ENCODE assay signal across 8 cellular contexts in genomic region chr4:150010525-150011126, GRCh38.
A peak's percentile ranks its signal among the peaks of the same experiment; 100 is the strongest.
DNase-seq lines count a peak whose midpoint lies in the region; ATAC-seq and TF ChIP-seq lines count a peak whose summit lies in the region.

No MANE protein-coding gene starts in this region.

- no peaks in the 10 kb centered on the region for H3K9me3 ChIP-seq in mammary epithelial cell (replicated peaks; ENCODE audit: insufficient read depth, low read length)
- no peaks in the 10 kb centered on the region for H3K9me3 ChIP-seq in left lung

- in situ Hi-C loops in mammary epithelial cell (cut with MboI; ENCODE audit: low sequenced_read_pairs in 2 of 2), result loop anchor here (10.0 to 25.0 kb wide), 2 partner anchors 204 to 852 kb away; no protein-coding TSS in a partner anchor

- intact Hi-C loops in activated naive CD4-positive, alpha-beta T cell treated with anti-CD3 and anti-CD28 coated beads for 36 hours (cut with micrococcal nuclease), result loop anchor here (2.0 to 10.0 kb wide), 3 partner anchors 197 to 1034 kb away; no protein-coding TSS in a partner anchor
- intact Hi-C loops in mammary epithelial cell (cut with micrococcal nuclease), result loop anchor here (1.0 to 2.0 kb wide), 5 partner anchors 68 to 856 kb away; partner anchors contain the start of gene DCLK2
- intact Hi-C loops in left lung (cut with DNase I), result no loop called here

- no peaks in the 10 kb centered on the region for H3K4me1 Mint-ChIP-seq in activated naive CD4-positive, alpha-beta T cell treated with anti-CD3 and anti-CD28 coated beads for 36 hours (ENCODE audit: low read depth)

- peak; percentile 15 for DNase-seq in activated naive CD4-positive, alpha-beta T cell treated with anti-CD3 and anti-CD28 coated beads for 36 hours
- no peak for DNase-seq in activated naive CD4-positive, alpha-beta T cell (lab: John Stamatoyannopoulos, UW)
- DNase-seq in NCI-H345 treated with DMSO at 0.1 percent for 48 hours (lab: John Stamatoyannopoulos, UW; ENCODE audit: unreplicated experiment), result peak; percentile 49
- peak; percentile 52 for DNase-seq in mammary epithelial cell
- no peak for DNase-seq in left lung
- DNase-seq in activated effector memory CD4-positive, alpha-beta T cell treated with anti-CD3 and anti-CD28 coated beads, Interleukin-2, amount 50 U/mL, for 16 hours, result no peak

- no peak overlapping the region for H3K27ac Mint-ChIP-seq in activated naive CD4-positive, alpha-beta T cell treated with anti-CD3 and anti-CD28 coated beads for 36 hours

- peaks cover 10% of the 10 kb centered on the region for H3K27me3 Mint-ChIP-seq in activated naive CD4-positive, alpha-beta T cell treated with anti-CD3 and anti-CD28 coated beads for 36 hours (ENCODE audit: low read depth)

- H3K4me3 ChIP-seq in mammary epithelial cell (replicated peaks in 1 of 3; ENCODE audit: insufficient read depth in 1 of 3, low read depth in 2 of 3, low read length in 3 of 3), result no peak overlapping the region
- H3K4me3 ChIP-seq in left lung, result no peak overlapping the region

- no peak overlapping the region for H3K9ac ChIP-seq in mammary epithelial cell (ENCODE audit: insufficient read depth, low read length)

- H3K36me3 ChIP-seq in mammary epithelial cell (ENCODE audit: insufficient read depth, low read length), result no peaks in the 10 kb centered on the region
- no peaks in the 10 kb centered on the region for H3K36me3 ChIP-seq in left lung

- H3K79me2 ChIP-seq in mammary epithelial cell (ENCODE audit: insufficient read depth, low read length), result no peaks in the 10 kb centered on the region

- no peaks in the 10 kb centered on the region for H3K36me3 Mint-ChIP-seq in activated naive CD4-positive, alpha-beta T cell treated with anti-CD3 and anti-CD28 coated beads for 36 hours (ENCODE audit: low read depth)

- peak overlapping the region; percentile 31 for H2AFZ ChIP-seq in mammary epithelial cell (ENCODE audit: low read depth, low read length)

- H4K20me1 ChIP-seq in mammary epithelial cell (ENCODE audit: insufficient read depth, low read length), result no peaks in the 10 kb centered on the region

- H3K27me3 ChIP-seq in mammary epithelial cell (ENCODE audit: insufficient read depth, low read length), result no peaks in the 10 kb centered on the region
- peaks cover 0 to 7% of the 10 kb centered on the region in 2 donors for H3K27me3 ChIP-seq in left lung

- CTCF ChIA-PET in activated naive CD4-positive, alpha-beta T cell treated with anti-CD3 and anti-CD28 coated beads for 36 hours (lab: Charles Lee), result interaction anchor here (1.1 to 1.5 kb wide), 3 partner anchors 198 to 234 kb away, joined by 3 to 5 read pairs (median 3); no protein-coding TSS in a partner anchor
- CTCF ChIA-PET in mammary epithelial cell (lab: Charles Lee; ENCODE audit: low non-redundant PET), result interaction anchor here (0.9 kb wide), 1 partner anchor 195 kb away, joined by 4 read pairs; no protein-coding TSS in a partner anchor

- dilution Hi-C loops in mammary epithelial cell (cut with HindIII; ENCODE audit: low sequenced_read_pairs), result no loop called here

- no TSS peak for BruUV-seq in mammary epithelial cell (replicated peaks; lab: Mats Ljungman, UMichigan)

- no peak overlapping the region for H3K27ac ChIP-seq in mammary epithelial cell (ENCODE audit: insufficient read depth, low read depth, low read length)
- no peak overlapping the region for H3K27ac ChIP-seq in left lung

- ATAC-seq in HG03103 (IDR thresholded peaks at IDR 0.05; ENCODE audit: low read depth, unreplicated experiment), result peak; percentile 68
- ATAC-seq in left lung, result peak; percentile 90
- ATAC-seq in HG03280 (IDR thresholded peaks at IDR 0.05; ENCODE audit: unreplicated experiment), result no peak

- H3K9me3 Mint-ChIP-seq in activated naive CD4-positive, alpha-beta T cell treated with anti-CD3 and anti-CD28 coated beads for 36 hours, result no peaks in the 10 kb centered on the region

- H3K4me2 ChIP-seq in mammary epithelial cell (ENCODE audit: insufficient read depth, low read depth, low read length), result no peak overlapping the region

- H3K4me3 Mint-ChIP-seq in activated naive CD4-positive, alpha-beta T cell treated with anti-CD3 and anti-CD28 coated beads for 36 hours, result no peak overlapping the region

- 15% methylated on average over 6 of the region's 6 CpGs for WGBS in mammary epithelial cell (ENCODE audit: low coverage, missing lambda C conversion rate)

- H3K4me1 ChIP-seq in mammary epithelial cell (ENCODE audit: insufficient read depth, low read length) (no peaks in the 10 kb centered on the region), left lung (no peaks in the 10 kb centered on the region)

- TF ChIP-seq CTCF in mammary epithelial cell (conservative IDR thresholded peaks at IDR 0.05 in 1 of 2, IDR thresholded peaks at IDR 0.05 in 1 of 2; ENCODE audit: extremely low read depth in 1 of 2, insufficient read depth in 1 of 2, low read depth in 1 of 2, low read length in 2 of 2) (peak; percentile 44 to 61), left lung (IDR thresholded peaks at IDR 0.05) (peak; percentile 39 to 41)

Comparison
In these comparisons a context has a peak if more than half of its experiments do, and no peak if none do; other contexts are left out.
1. DNase-seq: peak in activated naive CD4-positive, alpha-beta T cell treated with anti-CD3 and anti-CD28 coated beads for 36 hours (single experiment), NCI-H345 treated with DMSO at 0.1 percent for 48 hours (single experiment) and mammary epithelial cell (single experiment); none in activated naive CD4-positive, alpha-beta T cell (0 of 4), left lung (0 of 2) and activated effector memory CD4-positive, alpha-beta T cell treated with anti-CD3 and anti-CD28 coated beads, Interleukin-2, amount 50 U/mL, for 16 hours (single experiment).
2. intact Hi-C loops: an anchor here in activated naive CD4-positive, alpha-beta T cell treated with anti-CD3 and anti-CD28 coated beads for 36 hours (2.0 to 10.0 kb wide) and mammary epithelial cell (1.0 to 2.0 kb wide); none called in left lung.